In genomic region chr18:13253786-13254755, GRCh38 we compare ENCODE assay signal across 25 cellular contexts. TPM values are rescaled to one million over a fixed set of nuclear protein-coding genes. Genes with fewer than 3 reads are reported as not detected.
DNase-seq lines count a peak whose midpoint lies in the region; ATAC-seq and TF ChIP-seq lines count a peak whose summit lies in the region.
"Had no signal": no experiment of that assay in that cellular context is flagged by ENCODE, and none has a peak within 500 bp of the region (broad histone marks: within the 10 kb centered on the region; RNA-seq: fewer than 3 reads in every experiment).

No MANE protein-coding gene starts in this region.

- no peaks in the 10 kb centered on the region for H3K36me3 Mint-ChIP-seq in activated CD4-positive, alpha-beta memory T cell treated with anti-CD3 and anti-CD28 coated beads for 36 hours
- no peaks in the 10 kb centered on the region for H3K36me3 Mint-ChIP-seq in activated CD4-positive, alpha-beta memory T cell treated with anti-CD3 and anti-CD28 coated beads, Interleukin-2, amount 10 ng/mL, durations not matched to agents 7 days and 5 days (ENCODE audit: low read depth)
- H3K36me3 Mint-ChIP-seq in H9 (ENCODE audit: insufficient read depth in 1 of 3, low read depth in 3 of 3): no peaks in the 10 kb centered on the region; a peak in 1 of 7 replicates
- H3K36me3 Mint-ChIP-seq: activated naive CD4-positive, alpha-beta T cell treated with anti-CD3 and anti-CD28 coated beads, Interleukin-2, amount 10 ng/mL, durations not matched to agents 7 days and 5 days; CD8-positive, alpha-beta memory T cell had no signal

- POLR2A ChIA-PET in activated CD4-positive, alpha-beta memory T cell treated with anti-CD3 and anti-CD28 coated beads for 36 hours (lab: Charles Lee): no interaction called here
- POLR2A ChIA-PET in activated CD4-positive, alpha-beta memory T cell treated with anti-CD3 and anti-CD28 coated beads, Interleukin-2, amount 10 ng/mL, durations not matched to agents 7 days and 5 days (lab: Charles Lee): no interaction called here

- no peak overlapping the region for H2BK12ac ChIP-seq in H9 (ENCODE audit: insufficient read length, low read depth, low read length)

- no peak overlapping the region for H3K9ac ChIP-seq in H9 (ENCODE audit: extremely low read depth, insufficient read length, low read length)

- ATAC-seq in left lobe of liver: peak; percentile 32
- ATAC-seq in sciatic nerve: no peak
- no peak for ATAC-seq in HG03378 (IDR thresholded peaks at IDR 0.05; ENCODE audit: unreplicated experiment)
- ATAC-seq: activated CD8-positive, alpha-beta T cell treated with anti-CD3 and anti-CD28 coated beads, Interleukin-2, amount 10 ng/mL, durations not matched to agents 7 days and 5 days; stimulated activated naive CD8-positive, alpha-beta T cell treated with anti-CD3 and anti-CD28 coated beads, Interleukin-15, amount 100 ng/mL, for 72 hours had no signal

- H3K18ac ChIP-seq in H9 (ENCODE audit: insufficient read length, low read depth, low read length): no peak overlapping the region

- H4K5ac ChIP-seq in H9 (ENCODE audit: insufficient read length, low read depth, low read length): no peak overlapping the region

- no peaks in the 10 kb centered on the region for H3K4me1 Mint-ChIP-seq in activated CD4-positive, alpha-beta memory T cell treated with anti-CD3 and anti-CD28 coated beads for 36 hours (ENCODE audit: low read depth)
- no peaks in the 10 kb centered on the region for H3K4me1 Mint-ChIP-seq in activated CD4-positive, alpha-beta memory T cell treated with anti-CD3 and anti-CD28 coated beads, Interleukin-2, amount 10 ng/mL, durations not matched to agents 7 days and 5 days
- peaks cover 38 to 43% of the 10 kb centered on the region in 2 experiments for H3K4me1 Mint-ChIP-seq in H9
- H3K4me1 Mint-ChIP-seq: activated naive CD4-positive, alpha-beta T cell treated with anti-CD3 and anti-CD28 coated beads, Interleukin-2, amount 10 ng/mL, durations not matched to agents 7 days and 5 days; CD8-positive, alpha-beta memory T cell had no signal

- no CpG with 5 or more reads among the region's 27 CpGs for WGBS in H9 (ENCODE audit: extremely low coverage, insufficient read length, low lambda C conversion rate)

- peak; percentile 4 for DNase-seq in activated CD4-positive, alpha-beta memory T cell treated with anti-CD3 and anti-CD28 coated beads for 36 hours
- DNase-seq in activated CD4-positive, alpha-beta memory T cell treated with anti-CD3 and anti-CD28 coated beads, Interleukin-2, amount 10 ng/mL, durations not matched to agents 7 days and 5 days: no peak
- DNase-seq in H9 (no peak), left lobe of liver (ENCODE audit: low spot score) (peak; percentile 40), sciatic nerve (ENCODE audit: low spot score) (peak; percentile 40), NCI-H748 treated with DMSO at 0.1 percent for 48 hours (lab: John Stamatoyannopoulos, UW) (no peak), middle frontal gyrus (ENCODE audit: extremely low spot score, low spot score) (no peak)
- DNase-seq: activated CD4-positive, CD25-positive, alpha-beta regulatory T cell; activated CD8-positive, alpha-beta T cell treated with anti-CD3 and anti-CD28 coated beads, Interleukin-2, amount 10 ng/mL, durations not matched to agents 7 days and 5 days; activated naive CD4-positive, alpha-beta T cell treated with anti-CD3 and anti-CD28 coated beads, Interleukin-2, amount 10 ng/mL, durations not matched to agents 7 days and 5 days; CD8-positive, alpha-beta memory T cell; DMS153; hypothalamus; KG1; NCI-H1436 treated with DMSO at 0.1 percent for 48 hours; NCI-H446 treated with DMSO at 0.1 percent for 48 hours; nucleus accumbens; OCI-M1; stimulated activated naive CD8-positive, alpha-beta T cell treated with anti-CD3 and anti-CD28 coated beads, Interleukin-15, amount 100 ng/mL, for 72 hours; SW 1271 had no signal

- no peak overlapping the region for H2AFZ ChIP-seq in H9 (ENCODE audit: low read length)

- no peak for TF ChIP-seq CTCF in H9 (conservative IDR thresholded peaks at IDR 0.05)

- H3K27me3 ChIP-seq in H9 (ENCODE audit: insufficient read depth, low read length): no peaks in the 10 kb centered on the region
- H3K27me3 ChIP-seq: tibial nerve had no signal

- H3K4me3 Mint-ChIP-seq in activated CD4-positive, alpha-beta memory T cell treated with anti-CD3 and anti-CD28 coated beads for 36 hours: no peak overlapping the region
- H3K4me3 Mint-ChIP-seq in activated CD4-positive, alpha-beta memory T cell treated with anti-CD3 and anti-CD28 coated beads, Interleukin-2, amount 10 ng/mL, durations not matched to agents 7 days and 5 days: no peak overlapping the region
- H3K4me3 Mint-ChIP-seq in H9: no peak overlapping the region; a peak in 1 of 5 replicates
- H3K4me3 Mint-ChIP-seq: activated CD8-positive, alpha-beta T cell treated with anti-CD3 and anti-CD28 coated beads, Interleukin-2, amount 10 ng/mL, durations not matched to agents 7 days and 5 days; activated naive CD4-positive, alpha-beta T cell treated with anti-CD3 and anti-CD28 coated beads, Interleukin-2, amount 10 ng/mL, durations not matched to agents 7 days and 5 days; activated T-helper 1 cell treated with anti-CD3 and anti-CD28 coated beads, Interleukin-12 subunit alpha, Interleukin-12 subunit beta, Interleukin-2, Interleukin-4 antibody, amounts not matched to agents 30 ng/mL and 10 ng/mL and 1 ng/mL, durations not matched to agents 14 hours and 24 hours and 36 hours; CD8-positive, alpha-beta memory T cell; dendritic cell treated with granulocyte-macrophage colony-stimulating factor and Interleukin-4, amounts not matched to agents 40 ng/mL and 50 ng/mL, for 4 days; stimulated activated naive CD8-positive, alpha-beta T cell treated with anti-CD3 and anti-CD28 coated beads, Interleukin-15, amount 100 ng/mL, for 72 hours had no signal

- no peaks in the 10 kb centered on the region for H3K9me3 Mint-ChIP-seq in activated CD4-positive, alpha-beta memory T cell treated with anti-CD3 and anti-CD28 coated beads for 36 hours
- H3K9me3 Mint-ChIP-seq in activated CD4-positive, alpha-beta memory T cell treated with anti-CD3 and anti-CD28 coated beads, Interleukin-2, amount 10 ng/mL, durations not matched to agents 7 days and 5 days: no peaks in the 10 kb centered on the region
- H3K9me3 Mint-ChIP-seq in H9: 0 out of 5 replicates have a peak, but pooled peaks cover 0 to 3% of the 10 kb centered on the region in 2 experiments
- H3K9me3 Mint-ChIP-seq: activated naive CD4-positive, alpha-beta T cell treated with anti-CD3 and anti-CD28 coated beads, Interleukin-2, amount 10 ng/mL, durations not matched to agents 7 days and 5 days; activated T-helper 1 cell treated with anti-CD3 and anti-CD28 coated beads, Interleukin-12 subunit alpha, Interleukin-12 subunit beta, Interleukin-2, Interleukin-4 antibody, amounts not matched to agents 30 ng/mL and 10 ng/mL and 1 ng/mL, durations not matched to agents 14 hours and 24 hours and 36 hours; CD8-positive, alpha-beta memory T cell; dendritic cell treated with granulocyte-macrophage colony-stimulating factor and Interleukin-4, amounts not matched to agents 40 ng/mL and 50 ng/mL, for 4 days had no signal

- no peak overlapping the region for H2BK120ac ChIP-seq in H9 (ENCODE audit: low read depth, low read length, poor library complexity, severe bottlenecking)

- no peaks in the 10 kb centered on the region for H3K79me2 ChIP-seq in H9 (ENCODE audit: insufficient read depth, low read length)

- no peaks in the 10 kb centered on the region for H4K20me1 ChIP-seq in H9 (ENCODE audit: control insufficient read depth, insufficient read depth, insufficient read length)

- no peak overlapping the region for H3K27ac ChIP-seq in H9 (ENCODE audit: insufficient read length, low read depth, low read length)
- H3K27ac ChIP-seq: tibial nerve had no signal

- H3K4me1 ChIP-seq in H9 (ENCODE audit: insufficient read depth, low read length): no peaks in the 10 kb centered on the region

- no peak overlapping the region for H4K91ac ChIP-seq in H9 (ENCODE audit: insufficient read length, low read depth, low read length)

- H3K56ac ChIP-seq in H9 (ENCODE audit: insufficient read length, low read depth, low read length): no peak overlapping the region

- no peaks in the 10 kb centered on the region for H3K27me3 Mint-ChIP-seq in activated CD4-positive, alpha-beta memory T cell treated with anti-CD3 and anti-CD28 coated beads for 36 hours
- peaks cover 8% of the 10 kb centered on the region for H3K27me3 Mint-ChIP-seq in activated CD4-positive, alpha-beta memory T cell treated with anti-CD3 and anti-CD28 coated beads, Interleukin-2, amount 10 ng/mL, durations not matched to agents 7 days and 5 days
- peaks cover 1% of the 10 kb centered on the region for H3K27me3 Mint-ChIP-seq in H9 (ENCODE audit: low read depth)
- H3K27me3 Mint-ChIP-seq: dendritic cell treated with granulocyte-macrophage colony-stimulating factor and Interleukin-4, amounts not matched to agents 40 ng/mL and 50 ng/mL, for 4 days; stimulated activated naive CD8-positive, alpha-beta T cell treated with anti-CD3 and anti-CD28 coated beads, Interleukin-15, amount 100 ng/mL, for 72 hours had no signal

- H3T11ph ChIP-seq in H9 (ENCODE audit: low read length): no peak overlapping the region

- H3K4ac ChIP-seq in H9 (ENCODE audit: low read depth, low read length): no peak overlapping the region

- no peak overlapping the region for H3K4me2 ChIP-seq in H9 (ENCODE audit: insufficient read depth, insufficient read length, low read length)

- CTCF ChIA-PET in activated CD4-positive, alpha-beta memory T cell treated with anti-CD3 and anti-CD28 coated beads for 36 hours (lab: Charles Lee): interaction anchor here (0.6 kb wide), 1 partner anchor 364 kb away, joined by 3 read pairs; no protein-coding TSS in a partner anchor
- CTCF ChIA-PET in activated CD4-positive, alpha-beta memory T cell treated with anti-CD3 and anti-CD28 coated beads, Interleukin-2, amount 10 ng/mL, durations not matched to agents 7 days and 5 days (lab: Charles Lee): no interaction called here

- H3K27ac Mint-ChIP-seq in activated CD4-positive, alpha-beta memory T cell treated with anti-CD3 and anti-CD28 coated beads for 36 hours: no peak overlapping the region
- H3K27ac Mint-ChIP-seq in activated CD4-positive, alpha-beta memory T cell treated with anti-CD3 and anti-CD28 coated beads, Interleukin-2, amount 10 ng/mL, durations not matched to agents 7 days and 5 days: no peak overlapping the region
- H3K27ac Mint-ChIP-seq in H9: peak overlapping the region in 1 of 3 experiments; percentile 71; a peak in 1 of 7 replicates
- H3K27ac Mint-ChIP-seq: activated CD8-positive, alpha-beta T cell treated with anti-CD3 and anti-CD28 coated beads, Interleukin-2, amount 10 ng/mL, durations not matched to agents 7 days and 5 days; activated naive CD4-positive, alpha-beta T cell treated with anti-CD3 and anti-CD28 coated beads, Interleukin-2, amount 10 ng/mL, durations not matched to agents 7 days and 5 days; activated T-helper 1 cell treated with anti-CD3 and anti-CD28 coated beads, Interleukin-12 subunit alpha, Interleukin-12 subunit beta, Interleukin-2, Interleukin-4 antibody, amounts not matched to agents 30 ng/mL and 10 ng/mL and 1 ng/mL, durations not matched to agents 14 hours and 24 hours and 36 hours; CD8-positive, alpha-beta memory T cell; dendritic cell treated with granulocyte-macrophage colony-stimulating factor and Interleukin-4, amounts not matched to agents 40 ng/mL and 50 ng/mL, for 4 days had no signal

- H2BK20ac ChIP-seq in H9 (ENCODE audit: low read depth, low read length, poor library complexity, severe bottlenecking): no peak overlapping the region

- no peaks in the 10 kb centered on the region for H3K9me3 ChIP-seq in H9 (ENCODE audit: control insufficient read depth, low read depth, low read length)
- H3K9me3 ChIP-seq: tibial nerve had no signal

- H2BK15ac ChIP-seq in H9 (ENCODE audit: low read depth, low read length): no peak overlapping the region

- no peak overlapping the region for H4K8ac ChIP-seq in H9 (replicated peaks; ENCODE audit: insufficient read length, low read depth, low read length)

- peak overlapping the region; percentile 40; the same call in 1 of the 2 replicates for H3K14ac ChIP-seq in H9 (ENCODE audit: insufficient read depth, low read length)

- no peak overlapping the region for H2AK5ac ChIP-seq in H9 (ENCODE audit: insufficient read length, low read length)

- intact Hi-C loops in activated CD4-positive, alpha-beta memory T cell treated with anti-CD3 and anti-CD28 coated beads for 36 hours (cut with micrococcal nuclease): no loop called here
- intact Hi-C loops in sciatic nerve (cut with DNase I): no loop called here

- no peak overlapping the region for H3K23ac ChIP-seq in H9 (ENCODE audit: insufficient read length, low read depth, low read length)

- no peaks in the 10 kb centered on the region for H3K23me2 ChIP-seq in H9 (ENCODE audit: insufficient read length, low read depth, low read length, poor library complexity, severe bottlenecking)

- no peak overlapping the region for H2BK5ac ChIP-seq in H9 (ENCODE audit: insufficient read length, low read length)

- H3K79me1 ChIP-seq in H9 (ENCODE audit: insufficient read depth, low read depth, low read length, poor library complexity, severe bottlenecking): no peaks in the 10 kb centered on the region

RNA-seq across cellular contexts. Expression of gene LDLRAD4, which starts 35.5 kb away (rescaled TPM):
- 10 to 100 TPM; 28.4 to 30.1 TPM for total RNA-seq in activated CD4-positive, alpha-beta memory T cell treated with anti-CD3 and anti-CD28 coated beads for 36 hours
- 10 to 100 TPM; 19.1 to 22.4 TPM for total RNA-seq in activated CD4-positive, alpha-beta memory T cell treated with anti-CD3 and anti-CD28 coated beads, Interleukin-2, amount 10 ng/mL, durations not matched to agents 7 days and 5 days
- 1.8 and 3.9 TPM in 2 replicates for total RNA-seq in H9 (2021)
- total RNA-seq in left lobe of liver: 41.9 TPM
- 27.1 TPM for total RNA-seq in sciatic nerve
- total RNA-seq: HT1080 had no signal

Comparison
In these comparisons a context has a peak if more than half of its experiments do, and no peak if none do; other contexts are left out.
1. DNase-seq: peak in activated CD4-positive, alpha-beta memory T cell treated with anti-CD3 and anti-CD28 coated beads for 36 hours (single experiment), left lobe of liver (single experiment) and sciatic nerve (single experiment); none in activated CD4-positive, alpha-beta memory T cell treated with anti-CD3 and anti-CD28 coated beads, Interleukin-2, amount 10 ng/mL, durations not matched to agents 7 days and 5 days (single experiment), H9 (single experiment), NCI-H748 treated with DMSO at 0.1 percent for 48 hours (single experiment) and middle frontal gyrus (single experiment).